In genomic region chr1:108643492-108644333, GRCh38 we compare ENCODE assay signal across 8 cellular contexts. TPM values are rescaled to one million over a fixed set of nuclear protein-coding genes. Genes with fewer than 3 reads are reported as not detected.
DNase-seq lines count a peak whose midpoint lies in the region; ATAC-seq, FAIRE-seq and TF ChIP-seq lines count a peak whose summit lies in the region.

No MANE protein-coding gene starts in this region.

- in situ Hi-C loops in Panc1 (cut with HindIII; ENCODE audit: low pct_unique_long_range_greater_than_20kb, low sequenced_read_pairs), result no loop called here

- peak; percentile 91 for ATAC-seq in Panc1
- peak; percentile 60 to 72 for ATAC-seq in right cardiac atrium
- no peak for ATAC-seq in GM19328 (IDR thresholded peaks at IDR 0.05; ENCODE audit: unreplicated experiment)

- CTCF ChIA-PET in Panc1 (lab: Charles Lee), result interaction anchor here (0.8 to 1.2 kb wide), 2 partner anchors 84 to 131 kb away, joined by 4 to 5 read pairs; partner anchors contain the start of gene EEIG2

- BruUV-seq in Panc1 (replicated peaks; lab: Mats Ljungman, UMichigan), result no TSS peak

- POLR2A ChIA-PET in Panc1 (lab: Charles Lee), result no interaction called here

- DNase-seq in AG08396 (ENCODE audit: low spot score) (peak; percentile 73), GM12891 (ENCODE audit: insufficient read length, low spot score) (peak; percentile 25), LHCN-M2 (ENCODE audit: low read depth) (peak; percentile 54), Panc1 (ENCODE audit: low read depth, low spot score) (no peak), ascending aorta (ENCODE audit: low spot score in 2 of 2) (no peak), right cardiac atrium (peak in 2 of 3 donors; percentile 23 to 50), small intestine (peak; percentile 73)

- H3K27ac ChIP-seq in Panc1 (ENCODE audit: low read length), result no peak overlapping the region
- no peak overlapping the region for H3K27ac ChIP-seq in ascending aorta
- no peak overlapping the region for H3K27ac ChIP-seq in right cardiac atrium (ENCODE audit: low read length)
- no peak overlapping the region for H3K27ac ChIP-seq in small intestine (ENCODE audit: low read depth in 1 of 2, low read length in 1 of 2)

- H3K4me3 ChIP-seq in Panc1 (ENCODE audit: low read depth in 2 of 2, low read length in 2 of 2) (no peak overlapping the region), ascending aorta (no peak overlapping the region), right cardiac atrium (ENCODE audit: low read length) (no peak overlapping the region), small intestine (ENCODE audit: low read depth in 1 of 2, low read length in 2 of 2) (no peak overlapping the region)

- FAIRE-seq in GM12891 (lab: Jason Lieb, UNC), result no peak
- FAIRE-seq in small intestine (lab: Jason Lieb, UNC), result peak; percentile 44

- TF ChIP-seq CTCF in Panc1 (IDR thresholded peaks at IDR 0.05) (peak; percentile 54; the same call in 1 of the 2 replicates), ascending aorta (IDR thresholded peaks at IDR 0.05) (peak; percentile 59 to 74 (median 66))

- H3K9me3 ChIP-seq in Panc1 (ENCODE audit: control insufficient read depth, insufficient read depth, low read depth, low read length) (no peaks in the 10 kb centered on the region), ascending aorta (no peaks in the 10 kb centered on the region), right cardiac atrium (ENCODE audit: control insufficient read depth, low read length) (no peaks in the 10 kb centered on the region), small intestine (ENCODE audit: control insufficient read depth, low read depth) (no peaks in the 10 kb centered on the region)

- TF ChIP-seq POLR2A in GM12891 (IDR thresholded peaks at IDR 0.05; ENCODE audit: low read depth, low read length), result no peak

- intact Hi-C loops in Panc1 (cut with micrococcal nuclease; ENCODE audit: unreplicated experiment) (loop anchor here (1.0 kb wide), 1 partner anchor 132 kb away; no protein-coding TSS in a partner anchor), ascending aorta (cut with DNase I) (loop anchor here (1.0 to 2.0 kb wide), 2 partner anchors 83 to 131 kb away; partner anchors contain the start of gene EEIG2), right cardiac atrium (cut with DNase I) (loop anchor here in 3 of 4 donors (1.0 to 10.0 kb wide), 5 partner anchors 79 to 131 kb away; partner anchors contain the start of gene EEIG2 (in 1 of the 3))

- H3K27me3 ChIP-seq in Panc1 (ENCODE audit: control insufficient read depth, insufficient read depth, low read length), result no peaks in the 10 kb centered on the region
- H3K27me3 ChIP-seq in ascending aorta, result no peaks in the 10 kb centered on the region
- no peaks in the 10 kb centered on the region for H3K27me3 ChIP-seq in right cardiac atrium (ENCODE audit: control insufficient read depth, insufficient read depth)
- no peaks in the 10 kb centered on the region for H3K27me3 ChIP-seq in small intestine (ENCODE audit: control insufficient read depth in 2 of 2, insufficient read depth in 2 of 2, low read length in 2 of 2)

- WGBS in right cardiac atrium, result 28% methylated on average over 3 of the region's 3 CpGs
- 21 to 30% (median 28%) methylated on average over 3 of the region's 3 CpGs for WGBS in small intestine, 3 donors

- H3K36me3 ChIP-seq in Panc1 (ENCODE audit: control insufficient read depth, insufficient read depth, low read length) (no peaks in the 10 kb centered on the region; the same call in 1 of the 2 replicates), ascending aorta (no peaks in the 10 kb centered on the region), small intestine (ENCODE audit: control insufficient read depth in 2 of 2, insufficient read depth in 2 of 2, low read length in 2 of 2) (no peaks in the 10 kb centered on the region)

- H3K4me1 ChIP-seq in Panc1 (ENCODE audit: control insufficient read depth, insufficient read depth, low read length) (no peaks in the 10 kb centered on the region), ascending aorta (peaks cover 0 to 6% of the 10 kb centered on the region in 2 donors), right cardiac atrium (ENCODE audit: control insufficient read depth, insufficient read depth, low read length) (no peaks in the 10 kb centered on the region), small intestine (ENCODE audit: control insufficient read depth in 2 of 2, insufficient read depth in 1 of 2, low read depth in 1 of 2, low read length in 1 of 2) (peaks cover 3 to 12% of the 10 kb centered on the region in 2 donors)

TF ChIP-seq in GM12891, 5 proteins besides CTCF, POLR2A, EP300 and RAD21:
- no peak for TF ChIP-seq PAX5 (IDR thresholded peaks at IDR 0.05; ENCODE audit: insufficient read depth, low read length, severe bottlenecking)
- TF ChIP-seq POLR2AphosphoS5 (IDR thresholded peaks at IDR 0.05; ENCODE audit: low read depth, low read length), result no peak
- no peak for TF ChIP-seq POU2F2 (IDR thresholded peaks at IDR 0.05; ENCODE audit: low read depth, low read length)
- TF ChIP-seq TAF1 (IDR thresholded peaks at IDR 0.05; ENCODE audit: low read depth, low read length), result no peak
- TF ChIP-seq SPI1 (IDR thresholded peaks at IDR 0.05; ENCODE audit: low read depth, low read length), result no peak

RNA-seq across cellular contexts. Expression of gene HENMT1, which starts 17.2 kb away (rescaled TPM):
- polyA plus RNA-seq in GM12891 (2012; ENCODE audit: low read depth, missing spikeins), result 6.8 TPM
- 0.17 TPM in 1 of 2 replicates, not detected in the other for total RNA-seq in LHCN-M2 (2014; rRNA removed)
- 0.28 TPM for polyA plus RNA-seq in LHCN-M2 (2012)
- 23.0 TPM for total RNA-seq in Panc1 (2021; ENCODE audit: unreplicated experiment)
- polyA plus RNA-seq in Panc1 (2012; ENCODE audit: insufficient read length), result 13.6 TPM
- total RNA-seq in ascending aorta, result not detected
- total RNA-seq in right cardiac atrium, result 1 to 10 TPM; 1.8 to 3.0 (median 2.2) TPM
- 1.7 TPM for polyA plus RNA-seq in right cardiac atrium
- polyA plus RNA-seq in small intestine, result 10 to 100 TPM in 1 of 3 donors, 1 to 10 TPM in 2; 9.2 to 10.8 (median 10.0) TPM

RNA-seq across cellular contexts. Expression of gene PRPF38B, which starts 48.4 kb away (rescaled TPM):
- 30.9 TPM for polyA plus RNA-seq in GM12891 (2012; ENCODE audit: low read depth, missing spikeins)
- 13.1 and 15.9 TPM in 2 replicates for total RNA-seq in LHCN-M2 (2014; rRNA removed)
- 10.3 TPM for polyA plus RNA-seq in LHCN-M2 (2012)
- total RNA-seq in Panc1 (2021; ENCODE audit: unreplicated experiment), result 31.7 TPM
- 23.8 TPM for polyA plus RNA-seq in Panc1 (2012; ENCODE audit: insufficient read length)
- total RNA-seq in ascending aorta, result 9.0 TPM
- 10 to 100 TPM; 18.3 to 25.1 (median 24.3) TPM for total RNA-seq in right cardiac atrium
- polyA plus RNA-seq in right cardiac atrium, result 21.8 TPM
- 10 to 100 TPM; 22.7 to 30.0 (median 23.2) TPM for polyA plus RNA-seq in small intestine

Comparison
In these comparisons a context has a peak if more than half of its experiments do, and no peak if none do; other contexts are left out.
1. DNase-seq: peak in AG08396 (single experiment), GM12891 (single experiment), LHCN-M2 (single experiment), right cardiac atrium (2 of 3) and small intestine (single experiment); none in Panc1 (single experiment) and ascending aorta (0 of 2).